Comparison of ENCODE assay signal across 10 cellular contexts in the genomic region with DNA sequence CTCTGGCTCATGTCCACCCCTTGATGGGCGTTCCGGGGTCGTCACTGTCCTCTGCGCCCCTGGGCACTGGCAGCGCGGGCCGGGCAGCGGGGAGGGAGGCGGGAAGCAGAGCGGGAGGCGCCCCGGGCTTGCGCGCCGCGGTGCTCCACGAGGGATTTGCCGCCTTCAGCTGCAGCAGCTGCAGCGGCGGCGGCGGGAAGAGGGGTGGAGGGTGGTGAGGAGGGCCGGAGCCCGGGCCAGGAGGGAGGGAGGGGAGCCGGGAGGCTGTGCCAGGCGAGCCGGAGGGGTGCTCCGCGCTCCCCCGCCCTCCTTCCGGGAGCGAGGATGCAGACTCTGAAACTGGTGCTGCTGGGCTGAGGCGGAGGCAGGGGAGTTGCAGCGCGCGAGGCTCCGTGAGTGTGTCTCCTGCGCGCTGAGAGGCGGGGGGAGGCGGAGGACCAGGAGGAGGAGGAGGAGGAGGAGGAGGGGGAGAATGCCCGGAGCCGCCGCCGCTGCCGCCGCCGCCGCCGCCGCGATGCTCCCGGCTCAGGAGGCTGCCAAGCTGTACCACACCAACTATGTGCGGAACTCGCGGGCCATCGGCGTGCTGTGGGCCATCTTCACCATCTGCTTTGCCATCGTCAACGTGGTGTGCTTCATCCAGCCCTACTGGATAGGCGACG. TPM values are rescaled to one million over a fixed set of nuclear protein-coding genes. Genes with fewer than 3 reads are reported as not detected.
DNase-seq lines count a peak whose midpoint lies in the region; ATAC-seq and TF ChIP-seq lines count a peak whose summit lies in the region.
"Had no signal": no experiment of that assay in that cellular context is flagged by ENCODE, and none has a peak within 500 bp of the region (broad histone marks: within the 10 kb centered on the region; RNA-seq: fewer than 3 reads in every experiment).

A gene (plus strand): TSS at position 296 of the 662 bp plus-strand sequence.

- BruUV-seq in MCF 10A (replicated peaks; lab: Mats Ljungman, UMichigan) = no TSS peak

- POLR2A ChIA-PET in MCF 10A (lab: Yijun Ruan, JAX) = no interaction called here

- no peaks in the 10 kb centered on the region for H3K9me3 Mint-ChIP-seq in MCF 10A (ENCODE audit: unreplicated experiment)
- no peaks in the 10 kb centered on the region for H3K9me3 Mint-ChIP-seq in activated T-helper 1 cell treated with anti-CD3 and anti-CD28 coated beads, Interleukin-12 subunit alpha, Interleukin-12 subunit beta, Interleukin-2, Interleukin-4 antibody, amounts not matched to agents 30 ng/mL and 10 ng/mL and 1 ng/mL, durations not matched to agents 14 hours and 24 hours and 36 hours
- peaks cover 0 to 13% (median 4%) of the 10 kb centered on the region in 7 donors for H3K9me3 Mint-ChIP-seq in CD14-positive monocyte

- H3K4me1 Mint-ChIP-seq in MCF 10A (ENCODE audit: insufficient read depth, unreplicated experiment) (no peaks in the 10 kb centered on the region), CD14-positive monocyte (peaks cover 2% of the 10 kb centered on the region)
- H3K4me1 Mint-ChIP-seq in activated T-helper 1 cell treated with anti-CD3 and anti-CD28 coated beads, Interleukin-12 subunit alpha, Interleukin-12 subunit beta, Interleukin-2, Interleukin-4 antibody, amounts not matched to agents 30 ng/mL and 10 ng/mL and 1 ng/mL, durations not matched to agents 14 hours and 24 hours and 36 hours (ENCODE audit: low read depth) = peaks cover 8% of the 10 kb centered on the region

- intact Hi-C loops in breast epithelium (cut with DNase I; ENCODE audit: low total_unique reads) (no loop called here), MCF 10A (cut with micrococcal nuclease) (no loop called here), left colon (cut with DNase I, micrococcal nuclease) (no loop called here), CD14-positive monocyte (cut with micrococcal nuclease) (no loop called here)
- intact Hi-C loops in activated T-helper 1 cell treated with anti-CD3 and anti-CD28 coated beads, Interleukin-12 subunit alpha, Interleukin-12 subunit beta, Interleukin-2, Interleukin-4 antibody, amounts not matched to agents 30 ng/mL and 10 ng/mL and 1 ng/mL, durations not matched to agents 14 hours and 24 hours and 36 hours (cut with micrococcal nuclease) = no loop called here

- H3K27me3 ChIP-seq in breast epithelium = peaks cover 0 to 39% of the 10 kb centered on the region in 2 donors

- no peak for DNase-seq in breast epithelium (ENCODE audit: low spot score in 2 of 2)
- DNase-seq in MCF 10A (ENCODE audit: unreplicated experiment) = no peak
- no peak for DNase-seq in activated T-helper 1 cell treated with anti-CD3 and anti-CD28 coated beads, Interleukin-12 subunit alpha, Interleukin-12 subunit beta, Interleukin-2, Interleukin-4 antibody, amounts not matched to agents 30 ng/mL and 10 ng/mL and 1 ng/mL, durations not matched to agents 14 hours and 24 hours and 36 hours (ENCODE audit: low spot score)
- DNase-seq in left colon = peak in 1 of 2 donors; percentile 3
- no peak for DNase-seq in GM19240 (ENCODE audit: insufficient read length, low spot score)
- no peak for DNase-seq in NCI-H774 (lab: John Stamatoyannopoulos, UW)
- no peak for DNase-seq in CD14-positive monocyte (ENCODE audit: low spot score)
- DNase-seq: DND-41 had no signal

- TF ChIP-seq CTCF in breast epithelium (IDR thresholded peaks at IDR 0.05) = no peak
- TF ChIP-seq CTCF in MCF 10A (IDR thresholded peaks at IDR 0.05; ENCODE audit: unreplicated experiment) = no peak
- TF ChIP-seq CTCF in CD14-positive monocyte (IDR thresholded peaks at IDR 0.05) = no peak

- H3K27ac Mint-ChIP-seq in MCF 10A (ENCODE audit: low read depth, unreplicated experiment) (no peak within 1 kb of the TSS), CD14-positive monocyte (no peak within 1 kb of the TSS)
- no peak within 1 kb of the TSS for H3K27ac Mint-ChIP-seq in activated T-helper 1 cell treated with anti-CD3 and anti-CD28 coated beads, Interleukin-12 subunit alpha, Interleukin-12 subunit beta, Interleukin-2, Interleukin-4 antibody, amounts not matched to agents 30 ng/mL and 10 ng/mL and 1 ng/mL, durations not matched to agents 14 hours and 24 hours and 36 hours
- H3K27ac Mint-ChIP-seq: IgD-negative memory B cell had no signal

- peak; percentile 48 for ATAC-seq in left colon

- H3K36me3 Mint-ChIP-seq in MCF 10A (ENCODE audit: insufficient read depth, unreplicated experiment) = no peaks in the 10 kb centered on the region
- no peaks in the 10 kb centered on the region for H3K36me3 Mint-ChIP-seq in activated T-helper 1 cell treated with anti-CD3 and anti-CD28 coated beads, Interleukin-12 subunit alpha, Interleukin-12 subunit beta, Interleukin-2, Interleukin-4 antibody, amounts not matched to agents 30 ng/mL and 10 ng/mL and 1 ng/mL, durations not matched to agents 14 hours and 24 hours and 36 hours (ENCODE audit: low read depth)
- peaks cover 0 to 2% of the 10 kb centered on the region in 2 donors for H3K36me3 Mint-ChIP-seq in CD14-positive monocyte
- H3K36me3 Mint-ChIP-seq: IgD-negative memory B cell had no signal

- H3K4me1 ChIP-seq in breast epithelium (no peaks in the 10 kb centered on the region), urinary bladder (ENCODE audit: insufficient read depth) (no peaks in the 10 kb centered on the region)

- H3K36me3 ChIP-seq in breast epithelium (no peaks in the 10 kb centered on the region), urinary bladder (ENCODE audit: insufficient read depth) (no peaks in the 10 kb centered on the region)

- H3K27ac ChIP-seq in breast epithelium (no peak within 1 kb of the TSS), urinary bladder (ENCODE audit: low read depth) (no peak within 1 kb of the TSS)

- TF ChIP-seq POLR2A in breast epithelium (IDR thresholded peaks at IDR 0.05) = no peak

- no peak within 1 kb of the TSS for H3K4me3 Mint-ChIP-seq in MCF 10A (ENCODE audit: unreplicated experiment)
- H3K4me3 Mint-ChIP-seq in activated T-helper 1 cell treated with anti-CD3 and anti-CD28 coated beads, Interleukin-12 subunit alpha, Interleukin-12 subunit beta, Interleukin-2, Interleukin-4 antibody, amounts not matched to agents 30 ng/mL and 10 ng/mL and 1 ng/mL, durations not matched to agents 14 hours and 24 hours and 36 hours = peak within 1 kb of the TSS; percentile 49
- peak within 1 kb of the TSS in 1 of 2 donors; percentile 80 for H3K4me3 Mint-ChIP-seq in CD14-positive monocyte

- H3K4me3 ChIP-seq in breast epithelium (peak within 1 kb of the TSS in 2 of 3 donors; percentile 29 to 57), urinary bladder (ENCODE audit: low read depth, low read length) (peak within 1 kb of the TSS; percentile 19)

- CTCF ChIA-PET in MCF 10A (lab: Yijun Ruan, JAX) = interaction anchor here (0.6 kb wide), 1 partner anchor 805 kb away, joined by 3 read pairs; no protein-coding TSS in a partner anchor

- H3K27me3 Mint-ChIP-seq in MCF 10A (ENCODE audit: insufficient read depth, unreplicated experiment) (peaks cover 54% of the 10 kb centered on the region), CD14-positive monocyte (ENCODE audit: low read depth in 3 of 3) (peaks cover 39 to 59% (median 45%) of the 10 kb centered on the region in 3 donors)
- H3K27me3 Mint-ChIP-seq in activated T-helper 1 cell treated with anti-CD3 and anti-CD28 coated beads, Interleukin-12 subunit alpha, Interleukin-12 subunit beta, Interleukin-2, Interleukin-4 antibody, amounts not matched to agents 30 ng/mL and 10 ng/mL and 1 ng/mL, durations not matched to agents 14 hours and 24 hours and 36 hours (ENCODE audit: insufficient read depth) = peaks cover 42% of the 10 kb centered on the region

- H3K9me3 ChIP-seq in breast epithelium = no peaks in the 10 kb centered on the region

- 1% methylated on average over 62 of the region's 62 CpGs for WGBS in urinary bladder

RNA-seq across cellular contexts. Expression of the gene that starts here (rescaled TPM):
- total RNA-seq in breast epithelium (not detected), MCF 10A (2022) (not detected in 2 replicates), left colon (under 1 TPM; 0.34 to 0.45 TPM), urinary bladder (0.26 TPM)
- total RNA-seq in activated T-helper 1 cell treated with anti-CD3 and anti-CD28 coated beads, Interleukin-12 subunit alpha, Interleukin-12 subunit beta, Interleukin-2, Interleukin-4 antibody, amounts not matched to agents 30 ng/mL and 10 ng/mL and 1 ng/mL, durations not matched to agents 14 hours and 24 hours and 36 hours = not detected in 2 replicates
- polyA plus RNA-seq in urinary bladder (not detected), CD14-positive monocyte (not detected)
- polyA plus RNA-seq: IgD-negative memory B cell had no signal

Comparison
In these comparisons a context has a peak if more than half of its experiments do, and no peak if none do; other contexts are left out.
1. Peak in ATAC-seq in left colon; RNA of the gene not detected or under 1 TPM.